8 cellular contexts compared by ENCODE assay signal in the genomic region with DNA sequence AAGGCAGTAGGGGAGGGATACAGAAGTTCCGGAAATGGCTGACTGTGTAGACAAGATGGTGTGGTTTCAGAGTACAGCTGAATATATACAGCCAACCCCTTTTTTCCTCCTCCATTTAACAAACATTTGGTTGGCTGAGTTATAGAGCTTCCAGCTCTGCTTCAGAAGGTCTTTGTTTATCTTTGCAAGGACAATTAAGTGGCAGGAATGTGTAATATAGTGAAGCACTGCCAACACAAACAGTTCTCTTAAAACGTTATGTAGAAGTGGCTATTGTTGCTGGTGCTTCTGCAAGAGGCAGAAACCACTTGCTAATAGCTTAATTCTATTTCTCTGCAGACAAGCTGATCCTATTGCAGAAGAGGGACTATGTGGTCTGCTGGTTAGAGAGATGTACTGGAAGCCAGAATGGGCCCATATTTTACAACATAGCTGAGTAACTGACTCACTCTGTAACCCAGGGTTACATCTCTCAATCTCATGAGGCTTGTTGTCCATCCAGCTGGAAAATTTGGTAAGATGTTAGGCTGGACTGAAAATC.
A peak's percentile ranks its signal among the peaks of the same experiment; 100 is the strongest.
DNase-seq lines count a peak whose midpoint lies in the region; ATAC-seq and TF ChIP-seq lines count a peak whose summit lies in the region.

No MANE protein-coding gene starts in this region.

- TF ChIP-seq CTCF in esophagus muscularis mucosa (IDR thresholded peaks at IDR 0.05), result peak; percentile 12 to 48 (median 22)
- peak in 2 of 4 experiments; percentile 37 to 59 for TF ChIP-seq CTCF in prostate gland (IDR thresholded peaks at IDR 0.05)
- no peak for TF ChIP-seq CTCF in ovary (IDR thresholded peaks at IDR 0.05)

- ATAC-seq in HG03139 (IDR thresholded peaks at IDR 0.05; ENCODE audit: unreplicated experiment), result no peak

- no peak overlapping the region for H3K4me3 ChIP-seq in esophagus muscularis mucosa
- no peak overlapping the region for H3K4me3 ChIP-seq in prostate gland
- H3K4me3 ChIP-seq in ovary, result no peak overlapping the region

- DNase-seq in ELR (ENCODE audit: low read depth), result peak; percentile 74
- peak; percentile 95 for DNase-seq in NCI-H510A (lab: John Stamatoyannopoulos, UW)
- DNase-seq in esophagus muscularis mucosa (ENCODE audit: extremely low spot score), result no peak
- peak; percentile 68 for DNase-seq in prostate gland (ENCODE audit: low spot score)
- DNase-seq in hypothalamus (lab: John Stamatoyannopoulos, UW), result no peak
- DNase-seq in occipital lobe (lab: John Stamatoyannopoulos, UW), result no peak
- no peak for DNase-seq in ovary

- H3K27me3 ChIP-seq in esophagus muscularis mucosa (no peaks in the 10 kb centered on the region), prostate gland (replicated peaks; ENCODE audit: insufficient read depth) (no peaks in the 10 kb centered on the region), ovary (no peaks in the 10 kb centered on the region)

- TF ChIP-seq EP300 in esophagus muscularis mucosa (IDR thresholded peaks at IDR 0.05) (no peak), ovary (IDR thresholded peaks at IDR 0.05) (no peak)

- intact Hi-C loops in esophagus muscularis mucosa (cut with DNase I) (no loop called here), prostate gland (cut with DNase I) (no loop called here), ovary (cut with DNase I) (no loop called here)

- no peak for TF ChIP-seq POLR2A in esophagus muscularis mucosa (IDR thresholded peaks at IDR 0.05; ENCODE audit: low read depth)
- TF ChIP-seq POLR2A in prostate gland (IDR thresholded peaks at IDR 0.05), result no peak
- no peak for TF ChIP-seq POLR2A in ovary (IDR thresholded peaks at IDR 0.05)

- H3K4me1 ChIP-seq in esophagus muscularis mucosa, result peaks cover 20 to 43% (median 39%) of the 10 kb centered on the region in 4 donors
- H3K4me1 ChIP-seq in prostate gland (replicated peaks), result peaks cover 10% of the 10 kb centered on the region
- peaks cover 7% of the 10 kb centered on the region for H3K4me1 ChIP-seq in ovary (ENCODE audit: insufficient read depth)

- 24% methylated on average over 2 of the region's 2 CpGs for WGBS in esophagus muscularis mucosa
- 12% methylated on average over 2 of the region's 2 CpGs for WGBS in prostate gland
- 12 to 31% (median 18%) methylated on average over 2 of the region's 2 CpGs for WGBS in ovary, 3 donors

- H3K36me3 ChIP-seq in esophagus muscularis mucosa, result no peaks in the 10 kb centered on the region
- no peaks in the 10 kb centered on the region for H3K36me3 ChIP-seq in prostate gland
- no peaks in the 10 kb centered on the region for H3K36me3 ChIP-seq in ovary

- no peaks in the 10 kb centered on the region for H3K9me3 ChIP-seq in esophagus muscularis mucosa
- H3K9me3 ChIP-seq in prostate gland, result no peaks in the 10 kb centered on the region
- H3K9me3 ChIP-seq in ovary, result no peaks in the 10 kb centered on the region

- H3K27ac ChIP-seq in esophagus muscularis mucosa (replicated peaks in 1 of 4), result peak overlapping the region; percentile 58 to 72 (median 62)
- peak overlapping the region; percentile 10 to 41 for H3K27ac ChIP-seq in prostate gland
- no peak overlapping the region for H3K27ac ChIP-seq in ovary

Comparison
In these comparisons a context has a peak if more than half of its experiments do, and no peak if none do; other contexts are left out.
1. DNase-seq: peak in ELR (single experiment), NCI-H510A (single experiment) and prostate gland (single experiment); none in esophagus muscularis mucosa (single experiment), hypothalamus (0 of 51), occipital lobe (single experiment) and ovary (0 of 5).
2. H3K27ac ChIP-seq: peak in esophagus muscularis mucosa (4 of 4) and prostate gland (2 of 2); none in ovary (0 of 2).
3. CTCF ChIP-seq: peak in esophagus muscularis mucosa (3 of 3); none in ovary (0 of 3).